ENCODE assay signal across 10 cellular contexts in the genomic region with DNA sequence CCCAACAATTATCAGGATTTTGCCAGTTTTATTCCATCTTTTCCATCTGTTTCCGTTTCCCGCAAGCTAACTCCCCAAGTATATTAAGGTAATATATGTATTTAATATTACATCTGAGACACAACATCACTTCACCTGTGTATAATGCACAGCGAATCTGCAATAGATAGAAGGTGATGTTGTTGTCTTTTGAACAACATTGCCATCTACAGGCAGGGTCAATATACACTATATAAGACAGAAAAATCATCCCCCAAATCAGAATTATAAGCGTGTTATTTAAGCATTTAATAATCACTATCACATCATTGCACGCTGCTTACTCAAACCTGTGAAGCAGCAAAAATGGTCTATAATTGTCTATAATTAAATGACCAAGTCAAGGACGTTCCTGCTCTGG.
DNase-seq lines count a peak whose midpoint lies in the region; ATAC-seq, FAIRE-seq and TF ChIP-seq lines count a peak whose summit lies in the region.
"Had no signal": no experiment of that assay in that cellular context is flagged by ENCODE, and none has a peak within 500 bp of the region (broad histone marks: within the 10 kb centered on the region; RNA-seq: fewer than 3 reads in every experiment).

No MANE protein-coding gene starts in this region.

- FAIRE-seq in islet of Langerhans (lab: Jason Lieb, UNC), result peak; percentile 97
- FAIRE-seq: H54 had no signal

- DNase-seq in HT1080 (ENCODE audit: low read depth), result peak; percentile 8
- peak; percentile 34 for DNase-seq in SK-N-MC (ENCODE audit: low read depth, low spot score)
- no peak for DNase-seq in stimulated activated CD8-positive, alpha-beta memory T cell treated with anti-CD3 and anti-CD28 coated beads, Interleukin-4, amount 100 ng/mL, for 48 hours
- no peak for DNase-seq in ureter (ENCODE audit: low spot score)
- DNase-seq: activated CD8-positive, alpha-beta T cell treated with anti-CD3 and anti-CD28 coated beads, Interleukin-2, amount 10 ng/mL, durations not matched to agents 7 days and 5 days had no signal

- H3K36me3 ChIP-seq in SK-N-MC (ENCODE audit: insufficient read depth, low read length), result no peaks in the 10 kb centered on the region

- peak; percentile 46 for TF ChIP-seq CTCF in C4-2B (conservative IDR thresholded peaks at IDR 0.05)

- no peak overlapping the region for H3K27ac ChIP-seq in C4-2B
- peak overlapping the region; percentile 39 for H3K27ac ChIP-seq in SK-N-MC

- no peak overlapping the region for H3K9ac ChIP-seq in SK-N-MC (ENCODE audit: insufficient read length)

- no peak overlapping the region for H3K4me3 ChIP-seq in SK-N-MC

- ATAC-seq in HG02571 (IDR thresholded peaks at IDR 0.05; ENCODE audit: unreplicated experiment) (no peak), HG03565 (IDR thresholded peaks at IDR 0.05; ENCODE audit: unreplicated experiment) (no peak)
- ATAC-seq: activated CD8-positive, alpha-beta T cell treated with anti-CD3 and anti-CD28 coated beads, Interleukin-2, amount 10 ng/mL, durations not matched to agents 7 days and 5 days had no signal

- H3K9me3 ChIP-seq in SK-N-MC (ENCODE audit: low read depth, low read length), result no peaks in the 10 kb centered on the region

Comparison
In these comparisons a context has a peak if more than half of its experiments do, and no peak if none do; other contexts are left out.
1. DNase-seq: peak in HT1080 (single experiment) and SK-N-MC (single experiment); none in stimulated activated CD8-positive, alpha-beta memory T cell treated with anti-CD3 and anti-CD28 coated beads, Interleukin-4, amount 100 ng/mL, for 48 hours (single experiment) and ureter (single experiment).